22 cellular contexts compared by ENCODE assay signal in genomic region chr21:39406065-39406464, GRCh38.
"Had no signal": no experiment of that assay in that cellular context is flagged by ENCODE, and none has a peak within 500 bp of the region (broad histone marks: within the 10 kb centered on the region; RNA-seq: fewer than 3 reads in every experiment).

No MANE protein-coding gene starts in this region.

- H3K4me2 ChIP-seq: KMS-11, SK-N-SH had no signal

- H3K9me3 ChIP-seq: SK-N-SH had no signal

- H3K9ac ChIP-seq: KMS-11, SK-N-SH had no signal

- DNase-seq: IMR-90, Kasumi-1, MM.1S, NCI-H1092 treated with DMSO at 0.1 percent for 48 hours, NCI-H1436, NCI-H187, NCI-H2029, NCI-H2081 treated with DMSO at 0.1 percent for 48 hours, NCI-H2171, NCI-H226, NCI-H446, NCI-H510A, NCI-H524 treated with DMSO at 0.1 percent for 48 hours, NCI-H69, NCI-H774, RPMI8226, SHP77, SK-N-SH, SW 1271 had no signal

- H3K27ac ChIP-seq: HL-60, KMS-11 had no signal

- FAIRE-seq: RCC 7860 had no signal
